In the genomic region with DNA sequence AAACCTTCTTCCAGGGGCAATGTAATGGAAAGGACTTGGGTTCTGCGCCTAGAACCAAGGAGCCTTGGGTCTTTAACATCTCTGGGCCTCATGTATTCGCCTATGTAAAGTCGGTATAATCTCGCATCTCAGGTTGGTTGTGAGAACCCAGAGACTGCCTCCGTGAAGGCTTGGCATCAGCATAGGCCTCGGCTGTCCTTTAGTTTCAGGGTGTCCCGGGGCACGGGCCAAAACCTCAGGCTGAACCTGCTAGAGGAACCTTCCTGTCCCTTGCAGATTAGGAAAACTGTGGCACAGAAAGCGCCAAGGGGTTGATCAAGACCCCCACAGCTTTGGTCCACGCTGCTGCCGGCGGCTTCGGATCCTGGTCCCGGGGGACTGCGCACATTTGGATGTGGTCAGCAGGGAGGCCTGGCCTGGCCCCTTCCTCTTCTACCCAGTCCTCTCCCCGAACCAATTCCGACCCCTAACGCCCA, we compare ENCODE assay signal across 8 cellular contexts. TPM values are rescaled to one million over a fixed set of nuclear protein-coding genes. Genes with fewer than 3 reads are reported as not detected.
DNase-seq lines count a peak whose midpoint lies in the region; ATAC-seq and TF ChIP-seq lines count a peak whose summit lies in the region.

No MANE protein-coding gene starts in this region.

- H3K4me2 ChIP-seq in trophoblast cell (ENCODE audit: low read length), result peak overlapping the region; percentile 75

- peak overlapping the region; percentile 72 for H3K27ac Mint-ChIP-seq in Calu3 (ENCODE audit: unreplicated experiment)

- peak overlapping the region; percentile 46 for H3K27ac ChIP-seq in SJCRH30
- H3K27ac ChIP-seq in esophagus muscularis mucosa (replicated peaks in 1 of 4), result peak overlapping the region; percentile 75 to 86 (median 77)
- H3K27ac ChIP-seq in trophoblast cell (ENCODE audit: low read depth, low read length), result peak overlapping the region; percentile 63

- H2BK120ac ChIP-seq in trophoblast cell (ENCODE audit: insufficient read depth, low read length, poor library complexity), result peak overlapping the region; percentile 26

- CTCF ChIA-PET in Calu3 (lab: Charles Lee), result no interaction called here

- H3K4ac ChIP-seq in trophoblast cell (ENCODE audit: low read depth, low read length), result peak overlapping the region; percentile 23

- H3K79me1 ChIP-seq in trophoblast cell (ENCODE audit: low read length), result peaks cover 8% of the 10 kb centered on the region

- peaks cover 12% of the 10 kb centered on the region for H3K79me2 ChIP-seq in trophoblast cell (ENCODE audit: control insufficient read depth, insufficient read depth, low read length, poor library complexity)

- H3K9ac ChIP-seq in trophoblast cell (ENCODE audit: low read length), result peak overlapping the region; percentile 80

- TF ChIP-seq CTCF in Calu3 (IDR thresholded peaks at IDR 0.05; ENCODE audit: unreplicated experiment), result no peak
- no peak for TF ChIP-seq CTCF in esophagus muscularis mucosa (IDR thresholded peaks at IDR 0.05)

- TF ChIP-seq EP300 in esophagus muscularis mucosa (IDR thresholded peaks at IDR 0.05), result no peak

- no peak for TF ChIP-seq POLR2A in esophagus muscularis mucosa (IDR thresholded peaks at IDR 0.05; ENCODE audit: low read depth)

- H3K36me3 ChIP-seq in SJCRH30 (no peaks in the 10 kb centered on the region), esophagus muscularis mucosa (peaks cover 0 to 6% (median 0%) of the 10 kb centered on the region in 4 donors), trophoblast cell (ENCODE audit: control insufficient read depth in 1 of 2, insufficient read depth in 2 of 2, low read length in 2 of 2) (no peaks in the 10 kb centered on the region)

- H4K12ac ChIP-seq in trophoblast cell (ENCODE audit: low read depth, low read length), result peak overlapping the region; percentile 89

- no peaks in the 10 kb centered on the region for H3K27me3 ChIP-seq in SJCRH30
- no peaks in the 10 kb centered on the region for H3K27me3 ChIP-seq in esophagus muscularis mucosa
- no peaks in the 10 kb centered on the region for H3K27me3 ChIP-seq in trophoblast cell (ENCODE audit: insufficient read depth, low read length)

- peaks cover 24% of the 10 kb centered on the region for H3K36me3 Mint-ChIP-seq in Calu3 (ENCODE audit: insufficient read depth, unreplicated experiment)

- H3K9me3 ChIP-seq in SJCRH30 (replicated peaks) (no peaks in the 10 kb centered on the region), esophagus muscularis mucosa (no peaks in the 10 kb centered on the region), trophoblast cell (ENCODE audit: insufficient read depth, low read depth, low read length) (no peaks in the 10 kb centered on the region)

- peak overlapping the region; percentile 40 for H4K91ac ChIP-seq in trophoblast cell (ENCODE audit: low read depth, low read length)

- H3K4me3 ChIP-seq in SJCRH30, result peak overlapping the region; percentile 82
- peak overlapping the region; percentile 91 to 96 (median 92) for H3K4me3 ChIP-seq in esophagus muscularis mucosa
- H3K4me3 ChIP-seq in trophoblast cell (ENCODE audit: low read depth, low read length), result peak overlapping the region; percentile 75

- no peaks in the 10 kb centered on the region for H3K9me3 Mint-ChIP-seq in Calu3 (ENCODE audit: low read depth, unreplicated experiment)

- no peaks in the 10 kb centered on the region for H3K27me3 Mint-ChIP-seq in Calu3 (ENCODE audit: unreplicated experiment)

- DNase-seq in Calu3, result no peak
- DNase-seq in SJCRH30, result no peak
- no peak for DNase-seq in esophagus muscularis mucosa (ENCODE audit: extremely low spot score)
- no peak for DNase-seq in trophoblast cell
- DNase-seq in DMS 273 treated with DMSO at 0.1 percent for 48 hours (lab: John Stamatoyannopoulos, UW), result no peak

- peak overlapping the region; percentile 18 for H2AK5ac ChIP-seq in trophoblast cell (ENCODE audit: low read length)

- peaks cover 10% of the 10 kb centered on the region; the same call in 1 of the 2 replicates for H3K4me1 ChIP-seq in SJCRH30
- peaks cover 13 to 37% (median 31%) of the 10 kb centered on the region in 4 donors for H3K4me1 ChIP-seq in esophagus muscularis mucosa
- H3K4me1 ChIP-seq in trophoblast cell (ENCODE audit: control insufficient read depth in 1 of 2, insufficient read depth in 2 of 2, low read length in 2 of 2), result peaks cover 7 to 16% of the 10 kb centered on the region in 2 experiments

- WGBS in esophagus muscularis mucosa, result 81% methylated on average over 11 of the region's 18 CpGs
- no CpG with 5 or more reads among the region's 18 CpGs for WGBS in trophoblast cell (ENCODE audit: extremely low coverage, insufficient coverage, insufficient read length)

- no TSS peak for BruUV-seq in Calu3 (replicated peaks; lab: Mats Ljungman, UMichigan)

- H3K4me1 Mint-ChIP-seq in Calu3 (ENCODE audit: low read depth, unreplicated experiment), result peaks cover 16% of the 10 kb centered on the region

- ATAC-seq in GM18868 (IDR thresholded peaks at IDR 0.05; ENCODE audit: unreplicated experiment) (no peak), HG02973 (IDR thresholded peaks at IDR 0.05; ENCODE audit: unreplicated experiment) (no peak), HG03521 (IDR thresholded peaks at IDR 0.05; ENCODE audit: unreplicated experiment) (no peak)

- peak overlapping the region; percentile 17 for H3K23ac ChIP-seq in trophoblast cell (ENCODE audit: low read length)

- peak overlapping the region; percentile 79 for H4K8ac ChIP-seq in trophoblast cell (ENCODE audit: low read depth, low read length)

- intact Hi-C loops in Calu3 (cut with micrococcal nuclease; ENCODE audit: unreplicated experiment) (loop anchor here (5.0 kb wide), 1 partner anchor 53 kb away; the partner anchor contains the start of gene HSF4), esophagus muscularis mucosa (cut with DNase I) (loop anchor here (5.0 kb wide), 2 partner anchors 82 to 132 kb away; partner anchors contain the start of gene CBFB)

- peak overlapping the region; percentile 53 for H3K18ac ChIP-seq in trophoblast cell (ENCODE audit: low read length)

- peak overlapping the region; percentile 91 for H3K4me3 Mint-ChIP-seq in Calu3 (ENCODE audit: low read depth, unreplicated experiment)

- H2AFZ ChIP-seq in trophoblast cell (ENCODE audit: insufficient read depth, low read length, poor library complexity), result peak overlapping the region; percentile 54

- H3K14ac ChIP-seq in trophoblast cell (ENCODE audit: low read length), result peak overlapping the region; percentile 81

- peak overlapping the region; percentile 13 for H2BK5ac ChIP-seq in trophoblast cell (ENCODE audit: low read depth, low read length, poor library complexity)

- H2BK12ac ChIP-seq in trophoblast cell (ENCODE audit: low read length), result no peak overlapping the region

RNA-seq across cellular contexts. Expression of gene PHAF1, which starts 0.8 kb away (rescaled TPM):
- total RNA-seq in Calu3 (2022) (21.4 and 21.9 TPM in 2 replicates), esophagus muscularis mucosa (10 to 100 TPM; 11.4 to 23.7 (median 17.1) TPM)
- total RNA-seq in SJCRH30 (2014; rRNA removed; shearing (Covaris generic)), result 39.5 and 45.2 TPM in 2 replicates
- polyA plus RNA-seq in trophoblast cell (2013), result 13.2 and 13.6 TPM in 2 replicates

RNA-seq across cellular contexts. Expression of gene B3GNT9, which starts 41.8 kb away (rescaled TPM):
- 6.8 and 8.0 TPM in 2 replicates for total RNA-seq in Calu3 (2022)
- total RNA-seq in SJCRH30 (2014; rRNA removed; shearing (Covaris generic)), result 13.1 and 14.6 TPM in 2 replicates
- total RNA-seq in esophagus muscularis mucosa, result 10 to 100 TPM; 17.4 to 26.1 (median 19.2) TPM
- 5.6 TPM in 2 replicates for polyA plus RNA-seq in trophoblast cell (2013)

RNA-seq across cellular contexts. Expression of gene TRADD, which starts 50.7 kb away (rescaled TPM):
- total RNA-seq in Calu3 (2022) (34.9 and 42.7 TPM in 2 replicates), esophagus muscularis mucosa (10 to 100 TPM; 26.6 to 53.4 (median 42.7) TPM)
- total RNA-seq in SJCRH30 (2014; rRNA removed; shearing (Covaris generic)), result 4.8 and 6.1 TPM in 2 replicates
- 4.8 and 5.4 TPM in 2 replicates for polyA plus RNA-seq in trophoblast cell (2013)

RNA-seq across cellular contexts. Expression of gene FBXL8, which starts 50.8 kb away (rescaled TPM):
- total RNA-seq in Calu3 (2022) (32.0 and 36.6 TPM in 2 replicates), esophagus muscularis mucosa (10 to 100 TPM; 10.3 to 22.1 (median 15.1) TPM)
- 4.0 and 5.7 TPM in 2 replicates for total RNA-seq in SJCRH30 (2014; rRNA removed; shearing (Covaris generic))
- 3.0 and 3.5 TPM in 2 replicates for polyA plus RNA-seq in trophoblast cell (2013)

RNA-seq across cellular contexts. Expression of gene HSF4, which starts 55.6 kb away (rescaled TPM):
- 57.1 and 60.7 TPM in 2 replicates for total RNA-seq in Calu3 (2022)
- 2.8 and 4.9 TPM in 2 replicates for total RNA-seq in SJCRH30 (2014; rRNA removed; shearing (Covaris generic))
- 10 to 100 TPM; 27.3 to 61.9 (median 41.1) TPM for total RNA-seq in esophagus muscularis mucosa
- 4.6 and 5.1 TPM in 2 replicates for polyA plus RNA-seq in trophoblast cell (2013)
